8 cellular contexts compared by ENCODE assay signal in genomic region chr1:144412491-144413403, GRCh38. TPM values are rescaled to one million over a fixed set of nuclear protein-coding genes. Genes with fewer than 3 reads are reported as not detected.
DNase-seq lines count a peak whose midpoint lies in the region; ATAC-seq lines count a peak whose summit lies in the region.
"Not testable (repeated sequence)": the region's sequence is repeated elsewhere in the genome, so short reads cannot be mapped to it uniquely, and the experiment has no call there.

No MANE protein-coding gene starts in this region.

- H3K4me3 ChIP-seq in CD8-positive, alpha-beta memory T cell (ENCODE audit: low read length) = peak overlapping the region; percentile 74
- peak overlapping the region; percentile 47 for H3K4me3 ChIP-seq in endocrine pancreas (ENCODE audit: control insufficient read depth, insufficient read depth, low read length)

- CTCF ChIA-PET in CD8-positive, alpha-beta memory T cell (lab: Charles Lee) = not testable (repeated sequence)

- peak overlapping the region; percentile 91 to 96 (median 93) for H3K4me3 Mint-ChIP-seq in CD8-positive, alpha-beta memory T cell

- peak overlapping the region; percentile 86 for H3K27ac ChIP-seq in CD8-positive, alpha-beta memory T cell (ENCODE audit: low read depth, low read length)

- not testable (repeated sequence) for H3K4me1 ChIP-seq in CD8-positive, alpha-beta memory T cell (ENCODE audit: insufficient read depth, low read length); endocrine pancreas (ENCODE audit: control insufficient read depth, insufficient read depth, low read length)

- H3K9ac ChIP-seq in endocrine pancreas (ENCODE audit: control insufficient read depth, insufficient read depth, low read length) = peak overlapping the region; percentile 51

- H3K9me3 Mint-ChIP-seq in CD8-positive, alpha-beta memory T cell = not testable (repeated sequence)

- H3K27me3 Mint-ChIP-seq in CD8-positive, alpha-beta memory T cell = not testable (repeated sequence)

- not testable (repeated sequence) for H3K9me3 ChIP-seq in CD8-positive, alpha-beta memory T cell (ENCODE audit: low read length); endocrine pancreas (ENCODE audit: control insufficient read depth, low read length)

- H3K4me1 Mint-ChIP-seq in CD8-positive, alpha-beta memory T cell = not testable (repeated sequence)

- DNase-seq in CD8-positive, alpha-beta memory T cell = peak; percentile 69 to 93 (median 85)
- DNase-seq in HK-2 (ENCODE audit: unreplicated experiment) (peak; percentile 93), NOMO-1 (lab: John Stamatoyannopoulos, UW; ENCODE audit: unreplicated experiment in 2 of 2) (peak; percentile 93 to 94), medulla oblongata (ENCODE audit: extremely low spot score) (peak; percentile 94)
- peak; percentile 82 for DNase-seq in activated CD8-positive, alpha-beta memory T cell treated with anti-CD3 and anti-CD28 coated beads, Interleukin-2, amount 50 U/mL, for 1 hour (ENCODE audit: extremely low read depth)
- peak; percentile 75 to 81 for DNase-seq in stimulated activated CD4-positive, alpha-beta T cell treated with anti-CD3 and anti-CD28 coated beads, Interleukin-4, amount 100 ng/mL, for 4 hours

- H3K36me3 Mint-ChIP-seq in CD8-positive, alpha-beta memory T cell = not testable (repeated sequence)

- H3K27ac Mint-ChIP-seq in CD8-positive, alpha-beta memory T cell = peak overlapping the region; percentile 94 to 99 (median 98)

- H3K27me3 ChIP-seq in CD8-positive, alpha-beta memory T cell (ENCODE audit: insufficient read depth, low read length, poor library complexity, severe bottlenecking); endocrine pancreas (ENCODE audit: control insufficient read depth, insufficient read depth, low read length): not testable (repeated sequence)

- not testable (repeated sequence) for H3K36me3 ChIP-seq in CD8-positive, alpha-beta memory T cell (ENCODE audit: insufficient read depth, low read length); endocrine pancreas (ENCODE audit: control insufficient read depth, insufficient read depth, low read length)

- ATAC-seq in GM21360 (IDR thresholded peaks at IDR 0.05; ENCODE audit: unreplicated experiment) = peak; percentile 88

- POLR2A ChIA-PET in CD8-positive, alpha-beta memory T cell (lab: Charles Lee) = not testable (repeated sequence)

RNA-seq across cellular contexts. Expression of gene PPIAL4E, which starts 39.3 kb away (rescaled TPM):
- not detected for total RNA-seq in CD8-positive, alpha-beta memory T cell
- not detected for polyA plus RNA-seq in CD8-positive, alpha-beta memory T cell

RNA-seq across cellular contexts. Expression of gene NBPF15, which starts 48.7 kb away (rescaled TPM):
- 10 to 100 TPM; 23.2 to 24.5 TPM for total RNA-seq in CD8-positive, alpha-beta memory T cell
- polyA plus RNA-seq in CD8-positive, alpha-beta memory T cell = 20.3 TPM

Comparison
In these comparisons a context has a peak if more than half of its experiments do, and no peak if none do; other contexts are left out.
1. Peak in every context shown above with its lines: DNase-seq, ATAC-seq, H3K4me3 ChIP-seq and H3K27ac ChIP-seq.